In genomic region chr12:123435636-123436016, GRCh38 we compare ENCODE assay signal across 8 cellular contexts. TPM values are rescaled to one million over a fixed set of nuclear protein-coding genes. Genes with fewer than 3 reads are reported as not detected.
A peak's percentile ranks its signal among the peaks of the same experiment; 100 is the strongest.
DNase-seq lines count a peak whose midpoint lies in the region; ATAC-seq and TF ChIP-seq lines count a peak whose summit lies in the region.

No MANE protein-coding gene starts in this region.

- no peaks in the 10 kb centered on the region for H3K9me3 Mint-ChIP-seq in activated B cell treated with CpG ODN at 0.5 μM for 24 hours

- TF ChIP-seq CTCF in activated B cell treated with CpG ODN at 0.5 μM for 24 hours (IDR thresholded peaks at IDR 0.05), result no peak

- H3K36me3 ChIP-seq in H7 (replicated peaks; ENCODE audit: control insufficient read depth, insufficient read depth, low read length) (no peaks in the 10 kb centered on the region), skeletal muscle tissue (ENCODE audit: control insufficient read depth in 3 of 3, insufficient read depth in 3 of 3, low read length in 3 of 3) (no peaks in the 10 kb centered on the region)

- WGBS in right cardiac atrium, result 44% methylated on average over 5 of the region's 5 CpGs

- H3K27me3 Mint-ChIP-seq in activated B cell treated with CpG ODN at 0.5 μM for 24 hours, result no peaks in the 10 kb centered on the region

- H3K4me3 ChIP-seq in H7 (ENCODE audit: insufficient read depth, low read depth, low read length) (peak overlapping the region; percentile 65), right cardiac atrium (ENCODE audit: low read length) (peak overlapping the region; percentile 80), skeletal muscle tissue (ENCODE audit: low read length in 3 of 3) (peak overlapping the region; percentile 80 to 92 (median 91))

- H3K27me3 ChIP-seq in H7 (ENCODE audit: control insufficient read depth, insufficient read depth, low read length) (peaks cover 14% of the 10 kb centered on the region), right cardiac atrium (ENCODE audit: control insufficient read depth, insufficient read depth) (no peaks in the 10 kb centered on the region), skeletal muscle tissue (ENCODE audit: control insufficient read depth in 3 of 3, insufficient read depth in 3 of 3, low read length in 3 of 3) (no peaks in the 10 kb centered on the region)

- H3K4me1 ChIP-seq in right cardiac atrium (ENCODE audit: control insufficient read depth, insufficient read depth, low read length) (peaks cover 6% of the 10 kb centered on the region), skeletal muscle tissue (ENCODE audit: control insufficient read depth in 3 of 3, insufficient read depth in 3 of 3, low read length in 3 of 3) (peaks cover 8 to 17% (median 10%) of the 10 kb centered on the region in 3 donors)

- TF ChIP-seq POLR2A in GM18505 (IDR thresholded peaks at IDR 0.05; ENCODE audit: borderline replicate concordance, extremely low read depth, insufficient read depth, insufficient read length), result no peak

- CTCF ChIA-PET in activated B cell treated with CpG ODN at 0.5 μM for 24 hours (lab: Charles Lee), result interaction anchor here (0.7 to 1.1 kb wide), 2 partner anchors 8 to 13 kb away, joined by 3 to 4 read pairs; no protein-coding TSS in a partner anchor

- H3K4me1 Mint-ChIP-seq in activated B cell treated with CpG ODN at 0.5 μM for 24 hours, result peaks cover 54% of the 10 kb centered on the region

- no peak overlapping the region for H3K27ac ChIP-seq in right cardiac atrium (ENCODE audit: low read length)
- no peak overlapping the region for H3K27ac ChIP-seq in skeletal muscle tissue (ENCODE audit: low read depth, low read length)

- intact Hi-C loops in activated B cell treated with CpG ODN at 0.5 μM for 24 hours (cut with micrococcal nuclease), result loop anchor here (1.0 to 5.0 kb wide), 6 partner anchors 8 to 147 kb away; partner anchors contain the start of genes RILPL1, SNRNP35 and TMED2
- intact Hi-C loops in right cardiac atrium (cut with DNase I), result no loop called here

- peak overlapping the region; percentile 97 for H3K27ac Mint-ChIP-seq in activated B cell treated with CpG ODN at 0.5 μM for 24 hours

- POLR2A ChIA-PET in activated B cell treated with CpG ODN at 0.5 μM for 24 hours (lab: Charles Lee), result interaction anchor here (0.7 to 4.7 kb wide), 11 partner anchors 8 to 70 kb away, joined by 3 to 44 read pairs (median 6); partner anchors contain the start of genes SBNO1 and SNRNP35

- no peaks in the 10 kb centered on the region for H3K9me3 ChIP-seq in right cardiac atrium (ENCODE audit: control insufficient read depth, low read length)
- no peaks in the 10 kb centered on the region for H3K9me3 ChIP-seq in skeletal muscle tissue (ENCODE audit: control insufficient read depth in 3 of 3, low read length in 3 of 3)

- H3K36me3 Mint-ChIP-seq in activated B cell treated with CpG ODN at 0.5 μM for 24 hours (ENCODE audit: low read depth), result peaks cover 18% of the 10 kb centered on the region

- ATAC-seq in activated B cell treated with CpG ODN at 0.5 μM for 24 hours (ENCODE audit: low read depth), result no peak
- no peak for ATAC-seq in right cardiac atrium
- no peak for ATAC-seq in GM18505 (IDR thresholded peaks at IDR 0.05; ENCODE audit: unreplicated experiment)

- H3K9ac ChIP-seq in skeletal muscle tissue (ENCODE audit: low read depth in 1 of 3, low read length in 3 of 3), result peak overlapping the region; percentile 81 to 88 (median 85)

- DNase-seq in H7, result no peak
- no peak for DNase-seq in activated B cell treated with CpG ODN at 0.5 μM for 24 hours
- DNase-seq in right cardiac atrium, result no peak
- no peak for DNase-seq in SIG-M5 (lab: John Stamatoyannopoulos, UW)
- no peak for DNase-seq in DMS53 (lab: John Stamatoyannopoulos, UW)
- no peak for DNase-seq in HPDE6-E6E7 (ENCODE audit: extremely low spot score)

- H3K4me3 Mint-ChIP-seq in activated B cell treated with CpG ODN at 0.5 μM for 24 hours, result peak overlapping the region; percentile 98

RNA-seq across cellular contexts. Expression of gene RILPL2, which starts 0.9 kb away (rescaled TPM):
- total RNA-seq in H7 (2014; rRNA removed; shearing (Covaris generic)), result 0.45 and 0.52 TPM in 2 replicates
- total RNA-seq in activated B cell treated with CpG ODN at 0.5 μM for 24 hours (11.2 and 12.2 TPM in 2 replicates), right cardiac atrium (1 to 10 TPM; 3.4 to 4.0 (median 3.8) TPM), skeletal muscle tissue (1.0 TPM)
- 4.3 TPM for polyA plus RNA-seq in right cardiac atrium

RNA-seq across cellular contexts. Expression of gene SNRNP35, which starts 22.3 kb away (rescaled TPM):
- 5.5 and 12.8 TPM in 2 replicates for total RNA-seq in H7 (2014; rRNA removed; shearing (Covaris generic))
- total RNA-seq in activated B cell treated with CpG ODN at 0.5 μM for 24 hours (39.5 and 51.5 TPM in 2 replicates), right cardiac atrium (10 to 100 TPM; 19.2 to 26.6 (median 26.1) TPM), skeletal muscle tissue (15.7 TPM)
- polyA plus RNA-seq in right cardiac atrium, result 48.1 TPM

RNA-seq across cellular contexts. Expression of gene KMT5A, which starts 51.7 kb away (rescaled TPM):
- total RNA-seq in H7 (2014; rRNA removed; shearing (Covaris generic)), result 16.1 and 18.1 TPM in 2 replicates
- total RNA-seq in activated B cell treated with CpG ODN at 0.5 μM for 24 hours (29.4 and 36.0 TPM in 2 replicates), right cardiac atrium (10 to 100 TPM; 19.8 to 26.8 (median 22.6) TPM), skeletal muscle tissue (19.3 TPM)
- polyA plus RNA-seq in right cardiac atrium, result 15.1 TPM
